ENCODE assay signal across 29 cellular contexts in the genomic region with DNA sequence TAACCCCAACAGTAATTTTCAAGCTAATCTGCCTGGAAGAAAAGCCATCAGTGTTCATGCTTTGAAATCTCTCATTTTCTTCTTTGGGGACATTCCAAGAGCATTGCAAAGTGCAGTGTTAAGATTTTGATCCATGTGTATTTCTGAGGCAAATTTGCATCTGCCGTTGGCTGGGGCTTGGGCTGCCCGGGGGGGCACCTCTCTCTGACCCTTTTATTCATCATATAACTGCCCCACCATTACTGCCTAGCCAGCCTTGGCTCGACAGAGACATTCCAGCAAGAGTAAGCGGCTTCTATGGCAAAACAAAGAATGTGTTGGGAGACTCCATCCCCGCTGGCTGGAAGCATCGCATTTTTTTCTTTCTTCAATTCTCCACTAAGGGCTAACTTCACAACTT.
"Had no signal": no experiment of that assay in that cellular context is flagged by ENCODE, and none has a peak within 500 bp of the region (broad histone marks: within the 10 kb centered on the region; RNA-seq: fewer than 3 reads in every experiment).

No MANE protein-coding gene starts in this region.

- H3K27me3 Mint-ChIP-seq: activated CD4-positive, alpha-beta T cell treated with anti-CD3 and anti-CD28 coated beads, Interleukin-2, amount 10 ng/mL, durations not matched to agents 24 days and 14 days had no signal

- ATAC-seq: activated CD4-positive, CD25-positive, alpha-beta regulatory T cell treated with anti-CD3 and anti-CD28 coated beads, Interleukin-2, amount 50 U/mL, for 24 hours; activated naive CD8-positive, alpha-beta T cell treated with anti-CD3 and anti-CD28 coated beads, Interleukin-2, amount 50 U/mL, for 24 hours; gastrocnemius medialis; left colon; naive thymus-derived CD8-positive, alpha-beta T cell; stimulated activated memory B cell treated with anti-CD40 and anti-IgM and Interleukin-4, amounts not matched to agents 10 μg/mL and 1 μg/mL and 100 μg/mL, for 72 hours; stimulated activated naive CD8-positive, alpha-beta T cell treated with anti-CD3 and anti-CD28 coated beads, Interleukin-15, amount 100 ng/mL, for 72 hours had no signal

- DNase-seq: activated CD4-positive, alpha-beta memory T cell treated with anti-CD3 and anti-CD28 coated beads for 36 hours; activated CD4-positive, alpha-beta T cell treated with anti-CD3 and anti-CD28 coated beads, Interleukin-2, amount 10 ng/mL, durations not matched to agents 24 days and 14 days; activated CD8-positive, alpha-beta memory T cell treated with anti-CD3 and anti-CD28 coated beads, Interleukin-2, amount 50 U/mL, for 4 hours; activated naive CD8-positive, alpha-beta T cell treated with anti-CD3 and anti-CD28 coated beads, Interleukin-2, amount 50 U/mL, for 24 hours; activated T-cell treated with anti-CD3 and anti-CD28 coated beads, Interleukin-2, amount 50 U/mL, for 1 hour; dermis blood vessel endothelial cell; effector CD8-positive, alpha-beta T cell; gastrocnemius medialis; left colon; mammary epithelial cell; naive thymus-derived CD8-positive, alpha-beta T cell; occipital lobe; stimulated activated CD4-positive, alpha-beta T cell treated with anti-CD3 and anti-CD28 coated beads, Interleukin-1b, Interleukin-23, amount 100 ng/mL, for 48 hours; stimulated activated CD4-positive, alpha-beta T cell treated with anti-CD3 and anti-CD28 coated beads, Interleukin-4, amount 100 ng/mL, for 4 hours; stimulated activated CD8-positive, alpha-beta memory T cell treated with anti-CD3 and anti-CD28 coated beads, Interleukin-4, amount 100 ng/mL, for 48 hours; stimulated activated naive CD8-positive, alpha-beta T cell treated with anti-CD3 and anti-CD28 coated beads, Interleukin-15, amount 100 ng/mL, for 72 hours; SW 1271; T-helper 9 cell had no signal

- H3K27me3 ChIP-seq: hepatocyte, vagina had no signal

- H3K9me3 ChIP-seq: gastrocnemius medialis, vagina had no signal

- H3K4me3 ChIP-seq: gastrocnemius medialis, hepatocyte, smooth muscle cell, vagina had no signal

- H3K4me2 ChIP-seq: hepatocyte, smooth muscle cell had no signal

- H3K4me1 Mint-ChIP-seq: activated CD4-positive, alpha-beta T cell treated with anti-CD3 and anti-CD28 coated beads, Interleukin-2, amount 10 ng/mL, durations not matched to agents 24 days and 14 days; activated naive CD4-positive, alpha-beta T cell treated with anti-CD3 and anti-CD28 coated beads, Interleukin-2, amount 50 U/mL, for 24 hours; activated naive CD8-positive, alpha-beta T cell treated with anti-CD3 and anti-CD28 coated beads, Interleukin-2, amount 50 U/mL, for 24 hours; central memory CD8-positive, alpha-beta T cell; naive thymus-derived CD8-positive, alpha-beta T cell; stimulated activated memory B cell treated with anti-CD40 and anti-IgM and Interleukin-4, amounts not matched to agents 10 μg/mL and 1 μg/mL and 100 μg/mL, for 72 hours; stimulated activated naive CD8-positive, alpha-beta T cell treated with anti-CD3 and anti-CD28 coated beads, Interleukin-15, amount 100 ng/mL, for 72 hours had no signal

- H3K36me3 Mint-ChIP-seq: activated CD4-positive, alpha-beta memory T cell treated with anti-CD3 and anti-CD28 coated beads for 36 hours; activated naive CD4-positive, alpha-beta T cell treated with anti-CD3 and anti-CD28 coated beads, Interleukin-2, amount 50 U/mL, for 24 hours; naive thymus-derived CD8-positive, alpha-beta T cell; stimulated activated memory B cell treated with anti-CD40 and anti-IgM and Interleukin-4, amounts not matched to agents 10 μg/mL and 1 μg/mL and 100 μg/mL, for 72 hours; type B pancreatic cell had no signal

- H3K9me3 Mint-ChIP-seq: activated CD4-positive, alpha-beta memory T cell treated with anti-CD3 and anti-CD28 coated beads for 36 hours; activated CD4-positive, alpha-beta T cell treated with anti-CD3 and anti-CD28 coated beads, Interleukin-2, amount 10 ng/mL, durations not matched to agents 24 days and 14 days; activated naive CD4-positive, alpha-beta T cell treated with anti-CD3 and anti-CD28 coated beads, Interleukin-2, amount 50 U/mL, for 24 hours; activated naive CD8-positive, alpha-beta T cell treated with anti-CD3 and anti-CD28 coated beads, Interleukin-2, amount 50 U/mL, for 24 hours; central memory CD8-positive, alpha-beta T cell; naive thymus-derived CD8-positive, alpha-beta T cell; neural crest cell; stimulated activated memory B cell treated with anti-CD40 and anti-IgM and Interleukin-4, amounts not matched to agents 10 μg/mL and 1 μg/mL and 100 μg/mL, for 72 hours; stimulated activated naive CD8-positive, alpha-beta T cell treated with anti-CD3 and anti-CD28 coated beads, Interleukin-15, amount 100 ng/mL, for 72 hours; T-helper 1 cell treated with Interleukin-12 subunit alpha and Interleukin-12 subunit beta and Interleukin-4 antibody, amounts not matched to agents 30 μg/mL and 1 μg/mL, for 36 hours; type B pancreatic cell had no signal

- H3K79me2 ChIP-seq: hepatocyte had no signal

- H2AFZ ChIP-seq: hepatocyte had no signal

- H3K4me1 ChIP-seq: gastrocnemius medialis, vagina had no signal

- H3K27ac Mint-ChIP-seq: activated CD4-positive, alpha-beta memory T cell treated with anti-CD3 and anti-CD28 coated beads for 36 hours; activated CD4-positive, alpha-beta T cell treated with anti-CD3 and anti-CD28 coated beads, Interleukin-2, amount 10 ng/mL, durations not matched to agents 24 days and 14 days; activated naive CD4-positive, alpha-beta T cell treated with anti-CD3 and anti-CD28 coated beads, Interleukin-2, amount 50 U/mL, for 24 hours; activated naive CD8-positive, alpha-beta T cell treated with anti-CD3 and anti-CD28 coated beads, Interleukin-2, amount 50 U/mL, for 24 hours; naive thymus-derived CD8-positive, alpha-beta T cell; stimulated activated memory B cell treated with anti-CD40 and anti-IgM and Interleukin-4, amounts not matched to agents 10 μg/mL and 1 μg/mL and 100 μg/mL, for 72 hours; T-helper 1 cell treated with Interleukin-12 subunit alpha and Interleukin-12 subunit beta and Interleukin-4 antibody, amounts not matched to agents 30 μg/mL and 1 μg/mL, for 36 hours; type B pancreatic cell had no signal

- H3K36me3 ChIP-seq: gastrocnemius medialis, vagina had no signal

- H3K4me3 Mint-ChIP-seq: activated CD4-positive, alpha-beta memory T cell treated with anti-CD3 and anti-CD28 coated beads for 36 hours; activated CD4-positive, alpha-beta T cell treated with anti-CD3 and anti-CD28 coated beads, Interleukin-2, amount 10 ng/mL, durations not matched to agents 24 days and 14 days; activated naive CD4-positive, alpha-beta T cell treated with anti-CD3 and anti-CD28 coated beads, Interleukin-2, amount 50 U/mL, for 24 hours; activated naive CD8-positive, alpha-beta T cell treated with anti-CD3 and anti-CD28 coated beads, Interleukin-2, amount 50 U/mL, for 24 hours; central memory CD8-positive, alpha-beta T cell; naive thymus-derived CD8-positive, alpha-beta T cell; neural crest cell; stimulated activated memory B cell treated with anti-CD40 and anti-IgM and Interleukin-4, amounts not matched to agents 10 μg/mL and 1 μg/mL and 100 μg/mL, for 72 hours; stimulated activated naive CD8-positive, alpha-beta T cell treated with anti-CD3 and anti-CD28 coated beads, Interleukin-15, amount 100 ng/mL, for 72 hours; T-helper 1 cell treated with Interleukin-12 subunit alpha and Interleukin-12 subunit beta and Interleukin-4 antibody, amounts not matched to agents 30 μg/mL and 1 μg/mL, for 36 hours; type B pancreatic cell had no signal

- H3K27ac ChIP-seq: gastrocnemius medialis, hepatocyte, vagina, VCaP had no signal
